ENCODE assay signal across 7 cellular contexts in genomic region chr13:110714798-110715394, GRCh38. TPM values are rescaled to one million over a fixed set of nuclear protein-coding genes. Genes with fewer than 3 reads are reported as not detected.
DNase-seq lines count a peak whose midpoint lies in the region; ATAC-seq and TF ChIP-seq lines count a peak whose summit lies in the region.

No MANE protein-coding gene starts in this region.

- peaks cover 17 to 18% of the 10 kb centered on the region in 2 donors for H3K4me1 ChIP-seq in thyroid gland

- peak overlapping the region; percentile 94 for H3K4me3 Mint-ChIP-seq in activated T-cell treated with anti-CD3 and anti-CD28 coated beads, Interleukin-2, amount 50 U/mL, for 24 hours

- DNase-seq in NCI-H2171 (lab: John Stamatoyannopoulos, UW) (peak; percentile 51), fibroblast of peridontal ligament (ENCODE audit: extremely low read depth) (peak; percentile 31), thyroid gland (peak; percentile 72 to 74)
- DNase-seq in activated T-cell treated with anti-CD3 and anti-CD28 coated beads, Interleukin-2, amount 50 U/mL, for 24 hours: peak; percentile 70

- H2AFZ ChIP-seq in neural cell (ENCODE audit: low read depth, low read length): no peak overlapping the region

- H3K27me3 ChIP-seq in neural cell (ENCODE audit: insufficient read depth, low read depth, low read length) (no peaks in the 10 kb centered on the region), thyroid gland (no peaks in the 10 kb centered on the region)

- H3K4me3 ChIP-seq in neural cell (ENCODE audit: low read length) (peak overlapping the region; percentile 93), thyroid gland (replicated peaks in 1 of 3) (peak overlapping the region; percentile 83 to 92 (median 89))

- peak; percentile 46 for TF ChIP-seq RAD21 in neural cell (conservative IDR thresholded peaks at IDR 0.05)

- H3K27ac ChIP-seq in neural cell (ENCODE audit: low read length) (peak overlapping the region; percentile 97), thyroid gland (peak overlapping the region; percentile 97 to 100 (median 99))

- peak; percentile 49 for TF ChIP-seq EP300 in neural cell (conservative IDR thresholded peaks at IDR 0.05; ENCODE audit: poor library complexity, severe bottlenecking)

- no peak for ATAC-seq in HG02759 (IDR thresholded peaks at IDR 0.05; ENCODE audit: unreplicated experiment)

- no peaks in the 10 kb centered on the region for H3K9me3 Mint-ChIP-seq in activated T-cell treated with anti-CD3 and anti-CD28 coated beads, Interleukin-2, amount 50 U/mL, for 24 hours

- H3K27me3 Mint-ChIP-seq in activated T-cell treated with anti-CD3 and anti-CD28 coated beads, Interleukin-2, amount 50 U/mL, for 24 hours: no peaks in the 10 kb centered on the region

- peaks cover 40% of the 10 kb centered on the region for H3K36me3 Mint-ChIP-seq in activated T-cell treated with anti-CD3 and anti-CD28 coated beads, Interleukin-2, amount 50 U/mL, for 24 hours (ENCODE audit: low read depth)

- H3K36me3 ChIP-seq in neural cell (ENCODE audit: insufficient read depth, low read length) (no peaks in the 10 kb centered on the region), thyroid gland (no peaks in the 10 kb centered on the region)

- peaks cover 3% of the 10 kb centered on the region for H4K20me1 ChIP-seq in neural cell (ENCODE audit: insufficient read depth)

- intact Hi-C loops in thyroid gland (cut with DNase I): loop anchor here (10.0 kb wide), 1 partner anchor 200 kb away; the partner anchor contains the start of gene ANKRD10

- peak; percentile 100 for TF ChIP-seq POLR2A in GM15510 (IDR thresholded peaks at IDR 0.05; ENCODE audit: borderline replicate concordance, extremely low read depth, insufficient read length)
- peak; percentile 99 to 100 for TF ChIP-seq POLR2A in thyroid gland (IDR thresholded peaks at IDR 0.05)

- peaks cover 37% of the 10 kb centered on the region for H3K4me1 Mint-ChIP-seq in activated T-cell treated with anti-CD3 and anti-CD28 coated beads, Interleukin-2, amount 50 U/mL, for 24 hours (ENCODE audit: low read depth)

- H3K4me2 ChIP-seq in neural cell (ENCODE audit: low read length): peak overlapping the region; percentile 44

- H3K79me2 ChIP-seq in neural cell (replicated peaks; ENCODE audit: insufficient read depth, low read length): peaks cover 54% of the 10 kb centered on the region

- H3F3A ChIP-seq in neural cell (ENCODE audit: insufficient read depth, low read length, poor library complexity, severe bottlenecking): peaks cover 6% of the 10 kb centered on the region

- H3K9ac ChIP-seq in neural cell (ENCODE audit: low read length): peak overlapping the region; percentile 100

- H3K9me2 ChIP-seq in neural cell (ENCODE audit: insufficient read depth, low read length): no peaks in the 10 kb centered on the region

- WGBS in thyroid gland, 2 donors: 0% methylated on average over 26 to 41 of the region's 49 CpGs

- TF ChIP-seq CTCF in neural cell (IDR thresholded peaks at IDR 0.05; ENCODE audit: poor library complexity, severe bottlenecking): peak; percentile 40
- TF ChIP-seq CTCF in thyroid gland (IDR thresholded peaks at IDR 0.05): peak in 2 of 6 experiments; percentile 2 to 24

- peak overlapping the region; percentile 97 for H3K27ac Mint-ChIP-seq in activated T-cell treated with anti-CD3 and anti-CD28 coated beads, Interleukin-2, amount 50 U/mL, for 24 hours

- H3K9me3 ChIP-seq in neural cell (ENCODE audit: low read length) (no peaks in the 10 kb centered on the region), thyroid gland (no peaks in the 10 kb centered on the region)

TF ChIP-seq in neural cell, 6 proteins besides CTCF, POLR2A, EP300 and RAD21:
- no peak for TF ChIP-seq EZH2 (IDR thresholded peaks at IDR 0.05; ENCODE audit: borderline replicate concordance, insufficient read depth, low read length, poor library complexity, severe bottlenecking)
- peak; percentile 79 for TF ChIP-seq TAF1 (IDR thresholded peaks at IDR 0.05; ENCODE audit: low read depth)
- TF ChIP-seq SMC3 (conservative IDR thresholded peaks at IDR 0.05; ENCODE audit: poor library complexity): peak; percentile 54
- TF ChIP-seq MXI1 (conservative IDR thresholded peaks at IDR 0.05; ENCODE audit: poor library complexity, severe bottlenecking): peak; percentile 55
- no peak for TF ChIP-seq REST (IDR thresholded peaks at IDR 0.05; ENCODE audit: borderline replicate concordance)
- peak; percentile 97 for TF ChIP-seq POLR2AphosphoS5 (IDR thresholded peaks at IDR 0.05)

RNA-seq across cellular contexts. Expression of gene ING1, which starts 1.4 kb away (rescaled TPM):
- polyA plus RNA-seq in neural cell: 23.2 and 28.5 TPM in 2 replicates
- 35.3 and 39.5 TPM in 2 replicates for polyA minus RNA-seq in neural cell
- 10 to 100 TPM in 3 of 4 donors, 1 to 10 TPM in 1; 8.2 to 17.9 (median 15.6) TPM for total RNA-seq in thyroid gland

RNA-seq across cellular contexts. Expression of gene CARS2, which starts 9.0 kb away (rescaled TPM):
- polyA plus RNA-seq in neural cell: 92.2 and 93.1 TPM in 2 replicates
- 47.0 and 49.4 TPM in 2 replicates for polyA minus RNA-seq in neural cell
- total RNA-seq in thyroid gland: 10 to 100 TPM; 49.0 to 78.1 (median 68.4) TPM
